Comparison of ENCODE assay signal across 11 cellular contexts in the genomic region with DNA sequence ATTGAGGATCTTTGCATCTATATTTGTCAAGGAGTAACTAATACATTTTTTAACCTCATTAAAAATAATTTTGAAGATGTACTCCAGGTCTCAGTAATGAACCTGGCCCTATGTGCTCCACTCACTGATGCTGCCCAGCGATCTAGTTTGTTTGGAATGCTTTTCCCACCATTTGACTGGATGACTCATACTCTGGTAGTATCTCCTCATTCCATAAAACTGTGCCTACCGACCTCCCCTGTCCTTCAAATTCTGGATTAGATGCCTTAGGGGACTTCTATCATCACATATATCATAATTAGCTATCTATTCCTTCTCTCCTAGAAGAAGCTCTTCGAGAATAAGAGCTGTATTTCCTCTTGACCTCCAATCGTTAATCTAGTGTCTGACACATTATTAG.
A peak's percentile ranks its signal among the peaks of the same experiment; 100 is the strongest.
DNase-seq lines count a peak whose midpoint lies in the region; ATAC-seq and TF ChIP-seq lines count a peak whose summit lies in the region.
"Had no signal": no experiment of that assay in that cellular context is flagged by ENCODE, and none has a peak within 500 bp of the region (broad histone marks: within the 10 kb centered on the region; RNA-seq: fewer than 3 reads in every experiment).

No MANE protein-coding gene starts in this region.

- intact Hi-C loops in activated T-helper 1 cell treated with anti-CD3 and anti-CD28 coated beads, Interleukin-12 subunit alpha, Interleukin-12 subunit beta, Interleukin-2, Interleukin-4 antibody, amounts not matched to agents 30 ng/mL and 10 ng/mL and 1 ng/mL, durations not matched to agents 14 hours and 24 hours and 36 hours (cut with micrococcal nuclease), result no loop called here

- H3K4me3 Mint-ChIP-seq in activated T-helper 1 cell treated with anti-CD3 and anti-CD28 coated beads, Interleukin-12 subunit alpha, Interleukin-12 subunit beta, Interleukin-2, Interleukin-4 antibody, amounts not matched to agents 30 ng/mL and 10 ng/mL and 1 ng/mL, durations not matched to agents 14 hours and 24 hours and 36 hours, result no peak overlapping the region

- H3K4me1 Mint-ChIP-seq in activated T-helper 1 cell treated with anti-CD3 and anti-CD28 coated beads, Interleukin-12 subunit alpha, Interleukin-12 subunit beta, Interleukin-2, Interleukin-4 antibody, amounts not matched to agents 30 ng/mL and 10 ng/mL and 1 ng/mL, durations not matched to agents 14 hours and 24 hours and 36 hours (ENCODE audit: low read depth), result no peaks in the 10 kb centered on the region

- peak; percentile 78 for ATAC-seq in foreskin keratinocyte
- ATAC-seq in GM21723 (IDR thresholded peaks at IDR 0.05; ENCODE audit: unreplicated experiment), result no peak

- peaks cover 6% of the 10 kb centered on the region for H3K36me3 Mint-ChIP-seq in activated T-helper 1 cell treated with anti-CD3 and anti-CD28 coated beads, Interleukin-12 subunit alpha, Interleukin-12 subunit beta, Interleukin-2, Interleukin-4 antibody, amounts not matched to agents 30 ng/mL and 10 ng/mL and 1 ng/mL, durations not matched to agents 14 hours and 24 hours and 36 hours (ENCODE audit: low read depth)

- peaks cover 16% of the 10 kb centered on the region for H3K9me3 Mint-ChIP-seq in activated T-helper 1 cell treated with anti-CD3 and anti-CD28 coated beads, Interleukin-12 subunit alpha, Interleukin-12 subunit beta, Interleukin-2, Interleukin-4 antibody, amounts not matched to agents 30 ng/mL and 10 ng/mL and 1 ng/mL, durations not matched to agents 14 hours and 24 hours and 36 hours

- H3K27me3 ChIP-seq in foreskin keratinocyte, result no peaks in the 10 kb centered on the region
- H3K27me3 ChIP-seq: adrenal gland, tibial nerve had no signal

- no peak for TF ChIP-seq CTCF in foreskin keratinocyte (conservative IDR thresholded peaks at IDR 0.05)

- DNase-seq in A172 (ENCODE audit: low spot score) (peak; percentile 79), H4 (ENCODE audit: low spot score) (peak; percentile 35), SW480 (ENCODE audit: low spot score) (peak; percentile 54), foreskin keratinocyte (peak in 1 of 2 donors; percentile 72), NCI-H748 treated with DMSO at 0.1 percent for 48 hours (lab: John Stamatoyannopoulos, UW) (no peak), MV-4-11 (lab: John Stamatoyannopoulos, UW) (no peak)
- no peak for DNase-seq in activated T-helper 1 cell treated with anti-CD3 and anti-CD28 coated beads, Interleukin-12 subunit alpha, Interleukin-12 subunit beta, Interleukin-2, Interleukin-4 antibody, amounts not matched to agents 30 ng/mL and 10 ng/mL and 1 ng/mL, durations not matched to agents 14 hours and 24 hours and 36 hours (ENCODE audit: low spot score)
- DNase-seq: adrenal gland had no signal

- no peak overlapping the region for H3K27ac Mint-ChIP-seq in activated T-helper 1 cell treated with anti-CD3 and anti-CD28 coated beads, Interleukin-12 subunit alpha, Interleukin-12 subunit beta, Interleukin-2, Interleukin-4 antibody, amounts not matched to agents 30 ng/mL and 10 ng/mL and 1 ng/mL, durations not matched to agents 14 hours and 24 hours and 36 hours

- H3K27ac ChIP-seq in foreskin keratinocyte, result no peak overlapping the region
- H3K27ac ChIP-seq: adrenal gland, C4-2B, tibial nerve had no signal

- peaks cover 5% of the 10 kb centered on the region for H3K4me1 ChIP-seq in foreskin keratinocyte
- H3K4me1 ChIP-seq: tibial nerve had no signal

- no peaks in the 10 kb centered on the region for H3K27me3 Mint-ChIP-seq in activated T-helper 1 cell treated with anti-CD3 and anti-CD28 coated beads, Interleukin-12 subunit alpha, Interleukin-12 subunit beta, Interleukin-2, Interleukin-4 antibody, amounts not matched to agents 30 ng/mL and 10 ng/mL and 1 ng/mL, durations not matched to agents 14 hours and 24 hours and 36 hours (ENCODE audit: insufficient read depth)

Comparison
In these comparisons a context has a peak if more than half of its experiments do, and no peak if none do; other contexts are left out.
1. DNase-seq: peak in A172 (single experiment), H4 (single experiment) and SW480 (single experiment); none in NCI-H748 treated with DMSO at 0.1 percent for 48 hours (single experiment), activated T-helper 1 cell treated with anti-CD3 and anti-CD28 coated beads, Interleukin-12 subunit alpha, Interleukin-12 subunit beta, Interleukin-2, Interleukin-4 antibody, amounts not matched to agents 30 ng/mL and 10 ng/mL and 1 ng/mL, durations not matched to agents 14 hours and 24 hours and 36 hours (single experiment) and MV-4-11 (single experiment).